8 cellular contexts compared by ENCODE assay signal in genomic region chr16:84672276-84673202, GRCh38. TPM values are rescaled to one million over a fixed set of nuclear protein-coding genes. Genes with fewer than 3 reads are reported as not detected.
A peak's percentile ranks its signal among the peaks of the same experiment; 100 is the strongest.
DNase-seq lines count a peak whose midpoint lies in the region; ATAC-seq and TF ChIP-seq lines count a peak whose summit lies in the region.

No MANE protein-coding gene starts in this region.

- TF ChIP-seq CTCF in GM06990 (IDR thresholded peaks at IDR 0.05; ENCODE audit: insufficient read depth, low read length, poor library complexity, severe bottlenecking) (peak; percentile 92), HL-60 (IDR thresholded peaks at IDR 0.05; ENCODE audit: insufficient read depth, low read length) (peak; percentile 89), RWPE2 (IDR thresholded peaks at IDR 0.05; ENCODE audit: poor library complexity, severe bottlenecking) (peak; percentile 91), fibroblast of villous mesenchyme (IDR thresholded peaks at IDR 0.05; ENCODE audit: insufficient read depth, low read depth, low read length) (peak; percentile 94), thyroid gland (IDR thresholded peaks at IDR 0.05) (peak; percentile 74 to 89 (median 85))

- intact Hi-C loops in thyroid gland (cut with DNase I) = loop anchor here (2.0 kb wide), 1 partner anchor 52 kb away; no protein-coding TSS in a partner anchor

- H3K36me3 ChIP-seq in GM06990 (ENCODE audit: control insufficient read depth, insufficient read depth, low read length) (no peaks in the 10 kb centered on the region; the same call in 1 of the 2 replicates), RWPE2 (ENCODE audit: low read depth) (no peaks in the 10 kb centered on the region), thyroid gland (no peaks in the 10 kb centered on the region)

- ATAC-seq in RWPE2 (ENCODE audit: low read depth) (peak; percentile 37), HG03432 (IDR thresholded peaks at IDR 0.05; ENCODE audit: unreplicated experiment) (no peak)

- H3K4me3 ChIP-seq in GM06990 (replicated peaks; ENCODE audit: low read depth, low read length) (no peak overlapping the region), HL-60 (replicated peaks; ENCODE audit: insufficient read depth, low read length) (no peak overlapping the region), RWPE2 (ENCODE audit: severe bottlenecking) (no peak overlapping the region), fibroblast of villous mesenchyme (ENCODE audit: low read depth, low read length) (no peak overlapping the region), thyroid gland (replicated peaks in 1 of 3) (no peak overlapping the region)

- no peak for TF ChIP-seq POLR2A in thyroid gland (IDR thresholded peaks at IDR 0.05)

- WGBS in thyroid gland, 2 donors = 57 to 58% methylated on average over 25 to 26 of the region's 26 CpGs

- no peak overlapping the region for H3K27ac ChIP-seq in HL-60 (replicated peaks)
- H3K27ac ChIP-seq in RWPE2 (ENCODE audit: poor library complexity, severe bottlenecking) = peak overlapping the region; percentile 3
- no peak overlapping the region for H3K27ac ChIP-seq in thyroid gland

- no peaks in the 10 kb centered on the region for H3K9me3 ChIP-seq in RWPE2 (ENCODE audit: severe bottlenecking)
- no peaks in the 10 kb centered on the region for H3K9me3 ChIP-seq in thyroid gland

- H3K27me3 ChIP-seq in GM06990 (replicated peaks; ENCODE audit: control insufficient read depth, insufficient read depth, low read length) (no peaks in the 10 kb centered on the region; the same call in 1 of the 2 replicates), HL-60 (ENCODE audit: insufficient read depth, poor library complexity, severe bottlenecking) (no peaks in the 10 kb centered on the region), RWPE2 (ENCODE audit: insufficient read depth, poor library complexity, severe bottlenecking) (no peaks in the 10 kb centered on the region), thyroid gland (no peaks in the 10 kb centered on the region)

- DNase-seq in GM06990 (ENCODE audit: extremely low read depth, insufficient read length) (peak; percentile 60), HL-60 (ENCODE audit: low read depth in 1 of 2, low spot score in 1 of 2) (peak; percentile 72 to 81), RWPE2 (ENCODE audit: low spot score) (no peak), fibroblast of villous mesenchyme (ENCODE audit: low read depth) (peak; percentile 75), occipital lobe (lab: John Stamatoyannopoulos, UW) (peak; percentile 23), thyroid gland (peak; percentile 72 to 79)
- DNase-seq in activated T-helper 9 cell treated with anti-CD3 and anti-CD28 coated beads, Interleukin-2, amount 50 U/mL, for 16 hours (ENCODE audit: low read depth) = peak; percentile 68

- H3K4me1 ChIP-seq in RWPE2 (ENCODE audit: insufficient read depth, poor library complexity, severe bottlenecking) (peaks cover 17% of the 10 kb centered on the region), thyroid gland (no peaks in the 10 kb centered on the region)

RNA-seq across cellular contexts. Expression of gene KLHL36, which starts 24.2 kb away (rescaled TPM):
- 66.7 and 71.7 TPM in 2 replicates for total RNA-seq in fibroblast of villous mesenchyme
- total RNA-seq in occipital lobe = 75.2 TPM
- 100 to 1,000 TPM in 1 of 4 donors, 10 to 100 TPM in 3; 61.7 to 107 (median 78.0) TPM for total RNA-seq in thyroid gland

RNA-seq across cellular contexts. Expression of gene USP10, which starts 27.3 kb away (rescaled TPM):
- total RNA-seq in fibroblast of villous mesenchyme (53.1 and 65.2 TPM in 2 replicates), occipital lobe (46.5 TPM), thyroid gland (10 to 100 TPM; 63.0 to 98.4 (median 70.9) TPM)

RNA-seq across cellular contexts. Expression of gene COTL1, which starts 54.7 kb away (rescaled TPM):
- total RNA-seq in fibroblast of villous mesenchyme (265 and 310 TPM in 2 replicates), occipital lobe (89.7 TPM), thyroid gland (10 to 100 TPM; 26.0 to 39.7 (median 31.4) TPM)
